ENCODE assay signal across 14 cellular contexts in the genomic region with DNA sequence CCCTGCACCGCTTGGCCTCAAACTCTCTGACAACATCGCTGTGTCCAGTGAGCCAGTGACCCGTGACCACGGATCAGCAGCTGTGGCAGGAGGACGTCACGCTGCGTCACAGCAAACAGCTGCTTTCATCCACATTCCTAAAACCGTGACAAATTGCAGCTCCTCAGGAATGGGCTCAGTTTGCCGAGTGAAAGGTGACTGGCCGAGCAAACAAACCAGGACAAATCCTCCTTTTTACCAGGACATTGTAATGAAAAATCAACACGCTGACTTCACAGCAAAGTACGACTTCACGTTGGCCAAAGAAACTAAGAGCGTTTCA. TPM values are rescaled to one million over a fixed set of nuclear protein-coding genes. Genes with fewer than 3 reads are reported as not detected.
DNase-seq lines count a peak whose midpoint lies in the region; ATAC-seq and TF ChIP-seq lines count a peak whose summit lies in the region.
"Had no signal": no experiment of that assay in that cellular context is flagged by ENCODE, and none has a peak within 500 bp of the region (broad histone marks: within the 10 kb centered on the region; RNA-seq: fewer than 3 reads in every experiment).

No MANE protein-coding gene starts in this region.

- H2AFZ ChIP-seq in smooth muscle cell (ENCODE audit: low read depth): no peak overlapping the region

- in situ Hi-C loops in astrocyte of the spinal cord (cut with HindIII; ENCODE audit: low sequenced_read_pairs): no loop called here

- WGBS in right lobe of liver (ENCODE audit: insufficient coverage, low coverage, low lambda C conversion rate, missing lambda C conversion rate): 28% methylated on average over 14 of the region's 14 CpGs
- 73% methylated on average over 14 of the region's 14 CpGs for WGBS in smooth muscle cell (ENCODE audit: low lambda C conversion rate)

- H3K36me3 ChIP-seq in right lobe of liver (no peaks in the 10 kb centered on the region), smooth muscle cell (ENCODE audit: low read depth) (peaks cover 23% of the 10 kb centered on the region)

- H3K4me2 ChIP-seq in smooth muscle cell: no peak overlapping the region

- intact Hi-C loops in right lobe of liver (cut with DNase I): no loop called here

- ATAC-seq in right lobe of liver (peak; percentile 36 to 59 (median 54)), HG03039 (IDR thresholded peaks at IDR 0.05; ENCODE audit: unreplicated experiment) (no peak), GM18909 (IDR thresholded peaks at IDR 0.05; ENCODE audit: poor library complexity, unreplicated experiment) (no peak)

- H3K9me3 ChIP-seq in right lobe of liver: no peaks in the 10 kb centered on the region
- no peaks in the 10 kb centered on the region for H3K9me3 ChIP-seq in smooth muscle cell (replicated peaks; ENCODE audit: low read depth)
- H3K9me3 ChIP-seq: testis had no signal

- peaks cover 13% of the 10 kb centered on the region for H3F3A ChIP-seq in smooth muscle cell (ENCODE audit: low read depth)

- H3K27ac ChIP-seq in right lobe of liver (peak overlapping the region in 1 of 3 donors; percentile 18), smooth muscle cell (ENCODE audit: low read depth) (peak overlapping the region; percentile 58)
- H3K27ac ChIP-seq: testis had no signal

- H4K20me1 ChIP-seq in smooth muscle cell (ENCODE audit: low read depth): peaks cover 88% of the 10 kb centered on the region

- H3K4me3 ChIP-seq in astrocyte of the spinal cord (ENCODE audit: low read depth, low read length) (no peak overlapping the region), right lobe of liver (no peak overlapping the region), smooth muscle cell (no peak overlapping the region)
- H3K4me3 ChIP-seq: testis had no signal

- TF ChIP-seq CTCF in astrocyte of the spinal cord (IDR thresholded peaks at IDR 0.05; ENCODE audit: low read depth, low read length): no peak
- no peak for TF ChIP-seq CTCF in right lobe of liver (IDR thresholded peaks at IDR 0.05)
- no peak for TF ChIP-seq CTCF in smooth muscle cell (IDR thresholded peaks at IDR 0.05; ENCODE audit: borderline replicate concordance, insufficient read depth, poor library complexity, severe bottlenecking)

- H3K9ac ChIP-seq in smooth muscle cell (ENCODE audit: low read depth): no peak overlapping the region

- H3K27me3 ChIP-seq in right lobe of liver (no peaks in the 10 kb centered on the region), smooth muscle cell (ENCODE audit: low read depth) (no peaks in the 10 kb centered on the region)
- H3K27me3 ChIP-seq: testis had no signal

- peaks cover 42% of the 10 kb centered on the region for H3K79me2 ChIP-seq in smooth muscle cell (ENCODE audit: low read depth)

- DNase-seq in LHCN-M2 (ENCODE audit: low read depth) (peak; percentile 98), astrocyte of the spinal cord (ENCODE audit: low read depth, low spot score) (peak; percentile 96), right lobe of liver (no peak), smooth muscle cell (lab: John Stamatoyannopoulos, UW; ENCODE audit: unreplicated experiment) (no peak)
- no peak for DNase-seq in activated effector memory CD4-positive, alpha-beta T cell treated with anti-CD3 and anti-CD28 coated beads, Interleukin-2, amount 50 U/mL, for 16 hours
- DNase-seq: activated CD8-positive, alpha-beta memory T cell treated with anti-CD3 and anti-CD28 coated beads, Interleukin-2, amount 50 U/mL, for 4 hours; activated naive CD8-positive, alpha-beta T cell treated with anti-CD3 and anti-CD28 coated beads, Interleukin-2, amount 10 ng/mL, durations not matched to agents 7 days and 5 days; CD4-positive, alpha-beta memory T cell; NCI-H1417; NCI-H510A; SIG-M5 had no signal

- TF ChIP-seq POLR2A in right lobe of liver (IDR thresholded peaks at IDR 0.05): no peak

- no peaks in the 10 kb centered on the region for H3K4me1 ChIP-seq in right lobe of liver
- H3K4me1 ChIP-seq in smooth muscle cell (ENCODE audit: low read depth): no peaks in the 10 kb centered on the region
- H3K4me1 ChIP-seq: testis had no signal

RNA-seq across cellular contexts. Expression of a gene that starts 57.6 kb away (rescaled TPM):
- total RNA-seq in LHCN-M2 (2014; rRNA removed): 122 and 126 TPM in 2 replicates
- polyA plus RNA-seq in LHCN-M2 (2012): 151 TPM
- total RNA-seq in right lobe of liver: 10 to 100 TPM in 3 of 6 experiments, 1 to 10 TPM in 3; 5.5 to 21.0 (median 11.4) TPM
- total RNA-seq in smooth muscle cell: 328 and 334 TPM in 2 replicates
- polyA plus RNA-seq in smooth muscle cell: 253 and 333 TPM in 2 replicates
- total RNA-seq: CD4-positive, alpha-beta memory T cell had no signal

Comparison
In these comparisons a context has a peak if more than half of its experiments do, and no peak if none do; other contexts are left out.
1. DNase-seq: peak in LHCN-M2 (single experiment) and astrocyte of the spinal cord (single experiment); none in right lobe of liver (0 of 3), smooth muscle cell (single experiment) and activated effector memory CD4-positive, alpha-beta T cell treated with anti-CD3 and anti-CD28 coated beads, Interleukin-2, amount 50 U/mL, for 16 hours (single experiment).
2. ATAC-seq: peak in right lobe of liver (4 of 4); none in HG03039 (single experiment) and GM18909 (single experiment).